ENCODE assay signal across 3 cellular contexts in genomic region chr11:5125221-5125620, GRCh38.
A peak's percentile ranks its signal among the peaks of the same experiment; 100 is the strongest.
TF ChIP-seq lines count a peak whose summit lies in the region.

No MANE protein-coding gene starts in this region.

TF ChIP-seq in GM23338, 12 proteins besides CTCF, POLR2A, EP300 and RAD21:
- no peak for TF ChIP-seq CREB1 (CRISPR knock-in tag; IDR thresholded peaks at IDR 0.05; ENCODE audit: low read depth)
- TF ChIP-seq JUNB (IDR thresholded peaks at IDR 0.05; ENCODE audit: unreplicated experiment) = no peak
- no peak for TF ChIP-seq ETS1 (IDR thresholded peaks at IDR 0.05)
- TF ChIP-seq REST (IDR thresholded peaks at IDR 0.05; ENCODE audit: unreplicated experiment) = no peak
- TF ChIP-seq EZH2phosphoT487 (IDR thresholded peaks at IDR 0.05; ENCODE audit: unreplicated experiment) = no peak
- TF ChIP-seq NANOG (IDR thresholded peaks at IDR 0.05; ENCODE audit: borderline replicate concordance) = no peak
- no peak for TF ChIP-seq POLR2AphosphoS5 (IDR thresholded peaks at IDR 0.05; ENCODE audit: low read depth)
- TF ChIP-seq EZH2 (IDR thresholded peaks at IDR 0.05; ENCODE audit: low read depth, unreplicated experiment) = no peak
TF ChIP-seq in GM23338: peak in this region for 0.

TF ChIP-seq in IMR-90, 13 proteins besides CTCF, POLR2A, EP300 and RAD21:
- TF ChIP-seq ELK1 (IDR thresholded peaks at IDR 0.05; ENCODE audit: borderline replicate concordance, low read depth, low read length) (no peak), FOS (IDR thresholded peaks at IDR 0.05; ENCODE audit: low read depth, low read length) (no peak), MXI1 (IDR thresholded peaks at IDR 0.05; ENCODE audit: borderline replicate concordance, low read depth, low read length) (no peak), CEBPB (IDR thresholded peaks at IDR 0.05; ENCODE audit: low read depth, low read length) (no peak), MAFK (IDR thresholded peaks at IDR 0.05; ENCODE audit: low read depth, low read length) (no peak), NFE2L2 (IDR thresholded peaks at IDR 0.05; ENCODE audit: low read depth, low read length) (no peak), RCOR1 (IDR thresholded peaks at IDR 0.05; ENCODE audit: insufficient replicate concordance, low read length) (no peak), MAZ (IDR thresholded peaks at IDR 0.05; ENCODE audit: borderline replicate concordance, low read depth, low read length) (no peak), SMC3 (IDR thresholded peaks at IDR 0.05; ENCODE audit: low read depth, low read length) (no peak), BHLHE40 (IDR thresholded peaks at IDR 0.05; ENCODE audit: low read depth, low read length) (no peak)
- TF ChIP-seq, protein P1, sequence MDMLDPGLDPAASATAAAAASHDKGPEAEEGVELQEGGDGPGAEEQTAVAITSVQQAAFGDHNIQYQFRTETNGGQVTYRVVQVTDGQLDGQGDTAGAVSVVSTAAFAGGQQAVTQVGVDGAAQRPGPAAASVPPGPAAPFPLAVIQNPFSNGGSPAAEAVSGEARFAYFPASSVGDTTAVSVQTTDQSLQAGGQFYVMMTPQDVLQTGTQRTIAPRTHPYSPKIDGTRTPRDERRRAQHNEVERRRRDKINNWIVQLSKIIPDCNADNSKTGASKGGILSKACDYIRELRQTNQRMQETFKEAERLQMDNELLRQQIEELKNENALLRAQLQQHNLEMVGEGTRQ (IDR thresholded peaks at IDR 0.05; ENCODE audit: low read depth, low read length) = no peak

TF ChIP-seq in K562, 482 proteins besides CTCF, POLR2A, EP300 and RAD21:
- TF ChIP-seq, protein P2, sequence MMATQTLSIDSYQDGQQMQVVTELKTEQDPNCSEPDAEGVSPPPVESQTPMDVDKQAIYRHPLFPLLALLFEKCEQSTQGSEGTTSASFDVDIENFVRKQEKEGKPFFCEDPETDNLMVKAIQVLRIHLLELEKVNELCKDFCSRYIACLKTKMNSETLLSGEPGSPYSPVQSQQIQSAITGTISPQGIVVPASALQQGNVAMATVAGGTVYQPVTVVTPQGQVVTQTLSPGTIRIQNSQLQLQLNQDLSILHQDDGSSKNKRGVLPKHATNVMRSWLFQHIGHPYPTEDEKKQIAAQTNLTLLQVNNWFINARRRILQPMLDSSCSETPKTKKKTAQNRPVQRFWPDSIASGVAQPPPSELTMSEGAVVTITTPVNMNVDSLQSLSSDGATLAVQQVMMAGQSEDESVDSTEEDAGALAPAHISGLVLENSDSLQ (IDR thresholded peaks at IDR 0.05) = peak; percentile 13; the same call in 1 of the 2 replicates
- TF ChIP-seq FOXK1 (CRISPR knock-in tag; IDR thresholded peaks at IDR 0.05; ENCODE audit: borderline replicate concordance) (no peak), ZNF507 (tag; conservative IDR thresholded peaks at IDR 0.05) (peak; percentile 46; the same call in 1 of the 2 replicates), SMAD3 (CRISPR knock-in tag; conservative IDR thresholded peaks at IDR 0.05) (no peak), MYNN (IDR thresholded peaks at IDR 0.05) (peak; percentile 99), MYNN (CRISPR knock-in tag; IDR thresholded peaks at IDR 0.05) (no peak), HCFC1 (IDR thresholded peaks at IDR 0.05; ENCODE audit: low read depth, low read length) (no peak), SPI1 (IDR thresholded peaks at IDR 0.05; ENCODE audit: borderline replicate concordance, low read depth, low read length) (no peak), MEIS2 (IDR thresholded peaks at IDR 0.05; ENCODE audit: partially characterized antibody) (peak; percentile 60), SRF (CRISPR knock-in tag; IDR thresholded peaks at IDR 0.05) (no peak)
- TF ChIP-seq, protein P3, sequence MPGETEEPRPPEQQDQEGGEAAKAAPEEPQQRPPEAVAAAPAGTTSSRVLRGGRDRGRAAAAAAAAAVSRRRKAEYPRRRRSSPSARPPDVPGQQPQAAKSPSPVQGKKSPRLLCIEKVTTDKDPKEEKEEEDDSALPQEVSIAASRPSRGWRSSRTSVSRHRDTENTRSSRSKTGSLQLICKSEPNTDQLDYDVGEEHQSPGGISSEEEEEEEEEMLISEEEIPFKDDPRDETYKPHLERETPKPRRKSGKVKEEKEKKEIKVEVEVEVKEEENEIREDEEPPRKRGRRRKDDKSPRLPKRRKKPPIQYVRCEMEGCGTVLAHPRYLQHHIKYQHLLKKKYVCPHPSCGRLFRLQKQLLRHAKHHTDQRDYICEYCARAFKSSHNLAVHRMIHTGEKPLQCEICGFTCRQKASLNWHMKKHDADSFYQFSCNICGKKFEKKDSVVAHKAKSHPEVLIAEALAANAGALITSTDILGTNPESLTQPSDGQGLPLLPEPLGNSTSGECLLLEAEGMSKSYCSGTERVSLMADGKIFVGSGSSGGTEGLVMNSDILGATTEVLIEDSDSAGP (CRISPR knock-in tag; IDR thresholded peaks at IDR 0.05) = 0 out of 2 replicates have a peak, but pooled peaks have one; percentile 15
